24 cellular contexts compared by ENCODE assay signal in the genomic region with DNA sequence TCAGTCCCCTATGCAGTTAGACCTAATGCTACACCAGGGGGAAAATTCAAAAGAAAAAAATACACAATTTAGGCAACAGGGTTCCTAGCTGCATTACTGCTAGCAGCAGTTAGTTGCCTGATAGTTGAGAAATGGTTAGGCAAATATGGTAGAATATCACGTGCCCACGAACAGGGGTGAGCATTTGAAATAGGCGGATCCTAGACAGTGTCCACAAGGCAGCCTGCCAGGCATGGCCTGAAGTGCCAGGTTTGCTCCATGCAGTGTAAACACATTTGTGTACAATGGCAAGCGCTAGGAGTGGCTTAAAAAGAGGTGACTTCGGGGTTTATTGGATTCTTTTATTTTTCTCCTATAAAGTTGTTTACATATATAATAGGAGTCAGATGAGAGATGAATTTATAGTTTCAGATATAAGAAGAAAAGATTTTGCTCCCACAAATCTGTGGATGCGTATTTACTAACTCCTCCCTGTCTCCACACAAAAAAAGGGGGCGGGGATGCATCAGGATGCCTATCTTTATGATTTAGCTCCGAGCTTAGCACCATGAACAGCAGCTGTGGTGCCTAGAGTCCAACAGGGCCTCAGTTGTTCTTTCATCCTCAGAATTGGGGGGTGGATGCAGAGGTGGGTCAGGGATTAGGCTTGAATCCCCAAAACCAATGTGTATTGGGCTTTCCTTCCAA. TPM values are rescaled to one million over a fixed set of nuclear protein-coding genes. Genes with fewer than 3 reads are reported as not detected.
DNase-seq lines count a peak whose midpoint lies in the region; ATAC-seq and TF ChIP-seq lines count a peak whose summit lies in the region.
"Had no signal": no experiment of that assay in that cellular context is flagged by ENCODE, and none has a peak within 500 bp of the region (broad histone marks: within the 10 kb centered on the region; RNA-seq: fewer than 3 reads in every experiment).

No MANE protein-coding gene starts in this region.

- WGBS in body of pancreas, 2 donors, result 35 to 36% methylated on average over 8 of the region's 8 CpGs
- WGBS in thyroid gland, 2 donors, result 52 to 53% methylated on average over 8 of the region's 8 CpGs

- TF ChIP-seq CTCF in body of pancreas (IDR thresholded peaks at IDR 0.05) (no peak), thyroid gland (IDR thresholded peaks at IDR 0.05) (no peak)

- intact Hi-C loops in body of pancreas (cut with DNase I), result no loop called here
- intact Hi-C loops in thyroid gland (cut with DNase I), result no loop called here
- intact Hi-C loops in activated CD4-positive, alpha-beta T cell treated with anti-CD3 and anti-CD28 coated beads, Interleukin-2, amount 10 ng/mL, durations not matched to agents 24 days and 14 days (cut with micrococcal nuclease), result no loop called here
- intact Hi-C loops in left cardiac atrium (cut with DNase I), result no loop called here

- ATAC-seq in body of pancreas (peak; percentile 78), left cardiac atrium (no peak)
- ATAC-seq: heart right ventricle; naive thymus-derived CD4-positive, alpha-beta T cell had no signal

- DNase-seq in NCI-H146 (lab: John Stamatoyannopoulos, UW) (peak; percentile 5), NCI-H146 treated with DMSO at 0.1 percent for 48 hours (lab: John Stamatoyannopoulos, UW; ENCODE audit: unreplicated experiment) (no peak), NCI-H2081 treated with DMSO at 0.1 percent for 48 hours (lab: John Stamatoyannopoulos, UW) (peak; percentile 37), body of pancreas (peak; percentile 63 to 82 (median 70)), thyroid gland (peak; percentile 78 to 85), left cardiac atrium (no peak), OCI-M2 (lab: John Stamatoyannopoulos, UW; ENCODE audit: unreplicated experiment) (no peak)
- DNase-seq in activated CD4-positive, alpha-beta T cell treated with anti-CD3 and anti-CD28 coated beads, Interleukin-2, amount 10 ng/mL, durations not matched to agents 24 days and 14 days, result no peak
- DNase-seq: activated CD4-positive, alpha-beta T cell treated with anti-CD3 and anti-CD28 coated beads, Interleukin-2, amount 50 U/mL, for 1 hour; activated CD8-positive, alpha-beta memory T cell treated with anti-CD3 and anti-CD28 coated beads, Interleukin-2, amount 50 U/mL, for 4 hours; activated effector memory CD4-positive, alpha-beta T cell treated with Interleukin-2 at 50 U/mL for 16 hours; dermis blood vessel endothelial cell; DMS 273 treated with DMSO at 0.1 percent for 48 hours; heart right ventricle; immature natural killer cell; mesenchymal stem cell; naive thymus-derived CD4-positive, alpha-beta T cell; NCI-H1436 treated with DMSO at 0.1 percent for 48 hours; stimulated activated CD4-positive, alpha-beta T cell treated with anti-CD3 and anti-CD28 coated beads, Interleukin-1b, Interleukin-23, amount 100 ng/mL, for 48 hours; stimulated activated naive CD4-positive, alpha-beta T cell treated with Interleukin-2 at 50 U/mL for 16 hours had no signal

- TF ChIP-seq POLR2A in body of pancreas (IDR thresholded peaks at IDR 0.05) (no peak), thyroid gland (IDR thresholded peaks at IDR 0.05) (no peak)

- H3K4me1 ChIP-seq in body of pancreas (peaks cover 10% of the 10 kb centered on the region), thyroid gland (peaks cover 0 to 6% of the 10 kb centered on the region in 2 donors)
- H3K4me1 ChIP-seq: heart right ventricle, parathyroid adenoma, tibial nerve had no signal

- H3K4me1 Mint-ChIP-seq in activated CD4-positive, alpha-beta T cell treated with anti-CD3 and anti-CD28 coated beads, Interleukin-2, amount 10 ng/mL, durations not matched to agents 24 days and 14 days, result peaks cover 13% of the 10 kb centered on the region

- H3K36me3 ChIP-seq in body of pancreas (replicated peaks in 1 of 2; ENCODE audit: insufficient read depth in 1 of 2, low read depth in 2 of 2), result no peaks in the 10 kb centered on the region
- no peaks in the 10 kb centered on the region for H3K36me3 ChIP-seq in thyroid gland

- no peaks in the 10 kb centered on the region for H3K9me3 Mint-ChIP-seq in activated CD4-positive, alpha-beta T cell treated with anti-CD3 and anti-CD28 coated beads, Interleukin-2, amount 10 ng/mL, durations not matched to agents 24 days and 14 days
- H3K9me3 Mint-ChIP-seq: immature natural killer cell had no signal

- H3K27ac ChIP-seq in body of pancreas (no peak overlapping the region), thyroid gland (no peak overlapping the region)
- H3K27ac ChIP-seq: heart right ventricle, parathyroid adenoma, tibial nerve had no signal

- H3K36me3 Mint-ChIP-seq in activated CD4-positive, alpha-beta T cell treated with anti-CD3 and anti-CD28 coated beads, Interleukin-2, amount 10 ng/mL, durations not matched to agents 24 days and 14 days (ENCODE audit: low read depth), result peaks cover 17% of the 10 kb centered on the region

- H3K9me3 ChIP-seq in body of pancreas, result no peaks in the 10 kb centered on the region
- no peaks in the 10 kb centered on the region for H3K9me3 ChIP-seq in thyroid gland
- H3K9me3 ChIP-seq: heart right ventricle, tibial nerve had no signal

- no peaks in the 10 kb centered on the region for H3K27me3 Mint-ChIP-seq in activated CD4-positive, alpha-beta T cell treated with anti-CD3 and anti-CD28 coated beads, Interleukin-2, amount 10 ng/mL, durations not matched to agents 24 days and 14 days
- H3K27me3 Mint-ChIP-seq: naive thymus-derived CD4-positive, alpha-beta T cell had no signal

- no peak overlapping the region for H3K4me3 Mint-ChIP-seq in activated CD4-positive, alpha-beta T cell treated with anti-CD3 and anti-CD28 coated beads, Interleukin-2, amount 10 ng/mL, durations not matched to agents 24 days and 14 days
- H3K4me3 Mint-ChIP-seq: immature natural killer cell; naive thymus-derived CD4-positive, alpha-beta T cell had no signal

- H3K27me3 ChIP-seq in body of pancreas (no peaks in the 10 kb centered on the region), thyroid gland (no peaks in the 10 kb centered on the region)
- H3K27me3 ChIP-seq: heart right ventricle, tibial nerve had no signal

- no peak overlapping the region for H3K27ac Mint-ChIP-seq in activated CD4-positive, alpha-beta T cell treated with anti-CD3 and anti-CD28 coated beads, Interleukin-2, amount 10 ng/mL, durations not matched to agents 24 days and 14 days
- H3K27ac Mint-ChIP-seq: immature natural killer cell; naive thymus-derived CD4-positive, alpha-beta T cell had no signal

- no peak overlapping the region for H3K4me3 ChIP-seq in body of pancreas
- no peak overlapping the region for H3K4me3 ChIP-seq in thyroid gland (replicated peaks in 1 of 3)
- H3K4me3 ChIP-seq: heart right ventricle, tibial nerve had no signal

RNA-seq across cellular contexts. Expression of a gene that starts 3.9 kb away (rescaled TPM):
- total RNA-seq in body of pancreas, result not detected
- under 1 TPM in 2 of 4 donors, not detected in 2; 0.13 to 0.33 TPM for total RNA-seq in thyroid gland
- not detected in 2 replicates for total RNA-seq in activated CD4-positive, alpha-beta T cell treated with anti-CD3 and anti-CD28 coated beads, Interleukin-2, amount 10 ng/mL, durations not matched to agents 24 days and 14 days
- not detected for total RNA-seq in left cardiac atrium
- total RNA-seq: dermis blood vessel endothelial cell; H1; heart right ventricle; naive thymus-derived CD4-positive, alpha-beta T cell; RPMI7951; tibial nerve had no signal

RNA-seq across cellular contexts. Expression of a gene that starts 8.8 kb away (rescaled TPM):
- total RNA-seq in body of pancreas, result 10 to 100 TPM; 14.3 to 18.1 TPM
- 10 to 100 TPM; 12.2 to 48.6 (median 27.9) TPM for total RNA-seq in thyroid gland
- total RNA-seq in activated CD4-positive, alpha-beta T cell treated with anti-CD3 and anti-CD28 coated beads, Interleukin-2, amount 10 ng/mL, durations not matched to agents 24 days and 14 days, result 11.6 and 13.0 TPM in 2 replicates
- total RNA-seq in left cardiac atrium, result 10 to 100 TPM in 1 of 2 donors, 1 to 10 TPM in 1; 7.4 to 10.4 TPM

Comparison
In these comparisons a context has a peak if more than half of its experiments do, and no peak if none do; other contexts are left out.
1. DNase-seq: peak in NCI-H146 (single experiment), NCI-H2081 treated with DMSO at 0.1 percent for 48 hours (single experiment), body of pancreas (4 of 4) and thyroid gland (2 of 2); none in NCI-H146 treated with DMSO at 0.1 percent for 48 hours (single experiment), activated CD4-positive, alpha-beta T cell treated with anti-CD3 and anti-CD28 coated beads, Interleukin-2, amount 10 ng/mL, durations not matched to agents 24 days and 14 days (single experiment), left cardiac atrium (single experiment) and OCI-M2 (single experiment).